ENCODE assay signal across 9 cellular contexts in the genomic region with DNA sequence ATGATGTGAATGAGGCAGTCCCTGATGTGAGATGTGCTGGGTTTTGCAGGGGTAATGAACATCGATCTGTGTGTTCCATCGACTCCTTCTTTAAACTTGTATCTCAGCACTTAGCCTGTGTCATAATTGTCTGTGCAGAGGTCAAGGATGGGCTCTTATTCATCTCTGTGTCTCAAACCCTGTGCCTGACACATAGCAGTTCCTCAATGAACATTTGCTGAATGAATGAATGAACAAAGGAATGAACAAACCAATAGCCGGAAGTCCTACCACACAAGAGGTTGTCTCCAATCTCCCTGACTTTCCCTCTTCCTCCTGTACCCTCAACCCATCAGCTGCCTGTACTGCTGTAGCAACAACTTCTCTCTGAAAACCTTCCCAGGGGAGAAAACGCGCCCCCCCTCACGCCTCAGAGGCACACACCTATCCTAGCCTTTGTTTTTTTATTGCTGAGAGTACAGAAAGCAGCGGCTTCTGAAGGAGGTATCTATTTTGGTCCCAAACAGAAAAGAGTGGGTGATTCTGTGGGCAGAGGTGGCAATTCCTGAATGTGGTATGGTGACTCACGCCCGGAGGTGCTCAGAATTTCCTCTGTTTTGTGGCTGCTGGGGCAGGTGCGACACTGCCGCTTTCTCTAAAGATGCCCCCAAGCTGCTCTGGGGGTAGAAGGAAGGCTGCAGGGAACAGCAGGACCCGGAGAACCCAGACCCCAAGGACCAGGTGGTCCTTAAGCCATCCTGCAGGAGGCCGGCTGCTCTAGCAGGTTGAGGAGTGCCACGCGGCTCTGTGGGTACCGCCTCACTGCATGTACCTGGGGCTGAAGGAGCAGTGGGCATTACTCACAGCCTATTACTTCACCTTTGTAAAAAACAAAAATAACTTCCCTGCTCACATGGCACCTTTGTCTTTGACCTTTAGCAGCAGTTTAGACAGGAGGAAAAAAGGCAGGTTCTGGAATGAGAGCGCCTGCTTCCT. TPM values are rescaled to one million over a fixed set of nuclear protein-coding genes. Genes with fewer than 3 reads are reported as not detected.
DNase-seq lines count a peak whose midpoint lies in the region; ATAC-seq and TF ChIP-seq lines count a peak whose summit lies in the region.
"Had no signal": no experiment of that assay in that cellular context is flagged by ENCODE, and none has a peak within 500 bp of the region (broad histone marks: within the 10 kb centered on the region; RNA-seq: fewer than 3 reads in every experiment).

No MANE protein-coding gene starts in this region.

- H3K27ac Mint-ChIP-seq in Calu3 (ENCODE audit: unreplicated experiment), result peak overlapping the region; percentile 68
- H3K27ac Mint-ChIP-seq in stimulated activated naive CD8-positive, alpha-beta T cell treated with anti-CD3 and anti-CD28 coated beads, Interleukin-15, Interleukin-2, amounts not matched to agents 100 ng/mL and 50 ng/mL, for 24 hours, result peak overlapping the region; percentile 98
- no peak overlapping the region for H3K27ac Mint-ChIP-seq in nephron progenitor cell

- no TSS peak for BruUV-seq in Calu3 (replicated peaks; lab: Mats Ljungman, UMichigan)

- TF ChIP-seq CTCF in Calu3 (IDR thresholded peaks at IDR 0.05; ENCODE audit: unreplicated experiment) (no peak), nephron progenitor cell (IDR thresholded peaks at IDR 0.05) (no peak)

- no peaks in the 10 kb centered on the region; the same call in 1 of the 2 replicates for H3K27me3 ChIP-seq in MG63

- H3K36me3 ChIP-seq in MG63, result no peaks in the 10 kb centered on the region

- H3K4me3 ChIP-seq in MG63, result no peak overlapping the region

- H3K4me3 Mint-ChIP-seq in Calu3 (ENCODE audit: low read depth, unreplicated experiment) (peak overlapping the region; percentile 59), nephron progenitor cell (no peak overlapping the region)
- H3K4me3 Mint-ChIP-seq in stimulated activated naive CD8-positive, alpha-beta T cell treated with anti-CD3 and anti-CD28 coated beads, Interleukin-15, Interleukin-2, amounts not matched to agents 100 ng/mL and 50 ng/mL, for 24 hours, result peak overlapping the region; percentile 85
- H3K4me3 Mint-ChIP-seq: neural crest cell had no signal

- no peaks in the 10 kb centered on the region for H3K9me3 ChIP-seq in MG63

- H3K36me3 Mint-ChIP-seq in Calu3 (ENCODE audit: insufficient read depth, unreplicated experiment) (peaks cover 10% of the 10 kb centered on the region), nephron progenitor cell (ENCODE audit: low read depth) (no peaks in the 10 kb centered on the region)
- H3K36me3 Mint-ChIP-seq in stimulated activated naive CD8-positive, alpha-beta T cell treated with anti-CD3 and anti-CD28 coated beads, Interleukin-15, Interleukin-2, amounts not matched to agents 100 ng/mL and 50 ng/mL, for 24 hours (ENCODE audit: low read depth), result peaks cover 85% of the 10 kb centered on the region

- no peaks in the 10 kb centered on the region for H3K9me3 Mint-ChIP-seq in Calu3 (ENCODE audit: low read depth, unreplicated experiment)
- H3K9me3 Mint-ChIP-seq in stimulated activated naive CD8-positive, alpha-beta T cell treated with anti-CD3 and anti-CD28 coated beads, Interleukin-15, Interleukin-2, amounts not matched to agents 100 ng/mL and 50 ng/mL, for 24 hours, result no peaks in the 10 kb centered on the region
- H3K9me3 Mint-ChIP-seq in nephron progenitor cell, result no peaks in the 10 kb centered on the region
- H3K9me3 Mint-ChIP-seq: neural crest cell had no signal

- CTCF ChIA-PET in Calu3 (lab: Charles Lee), result interaction anchor here (0.9 to 1.1 kb wide), 3 partner anchors 12 to 349 kb away, joined by 3 to 6 read pairs (median 3); no protein-coding TSS in a partner anchor

- H3K27me3 Mint-ChIP-seq in Calu3 (ENCODE audit: unreplicated experiment) (peaks cover 39% of the 10 kb centered on the region), nephron progenitor cell (ENCODE audit: low read depth, poor library complexity) (peaks cover 49% of the 10 kb centered on the region)
- no peaks in the 10 kb centered on the region for H3K27me3 Mint-ChIP-seq in stimulated activated naive CD8-positive, alpha-beta T cell treated with anti-CD3 and anti-CD28 coated beads, Interleukin-15, Interleukin-2, amounts not matched to agents 100 ng/mL and 50 ng/mL, for 24 hours

- H3K4me1 Mint-ChIP-seq in Calu3 (ENCODE audit: low read depth, unreplicated experiment) (peaks cover 40% of the 10 kb centered on the region), nephron progenitor cell (peaks cover 33% of the 10 kb centered on the region)
- peaks cover 94% of the 10 kb centered on the region for H3K4me1 Mint-ChIP-seq in stimulated activated naive CD8-positive, alpha-beta T cell treated with anti-CD3 and anti-CD28 coated beads, Interleukin-15, Interleukin-2, amounts not matched to agents 100 ng/mL and 50 ng/mL, for 24 hours (ENCODE audit: low read depth)
- H3K4me1 Mint-ChIP-seq: neural crest cell had no signal

- ATAC-seq in HG03175 (IDR thresholded peaks at IDR 0.05; ENCODE audit: unreplicated experiment) (peak; percentile 22), HG03571 (IDR thresholded peaks at IDR 0.05; ENCODE audit: unreplicated experiment) (no peak)

- DNase-seq in Calu3 (peak; percentile 52), kidney tubule cell (ENCODE audit: low spot score) (peak; percentile 60), MG63 (no peak), nephron progenitor cell (no peak)
- peak; percentile 70 to 80 for DNase-seq in activated CD8-positive, alpha-beta memory T cell treated with anti-CD3 and anti-CD28 coated beads for 4 hours (ENCODE audit: low read depth in 2 of 2)

- intact Hi-C loops in Calu3 (cut with micrococcal nuclease; ENCODE audit: unreplicated experiment), result no loop called here

RNA-seq across cellular contexts. Expression of gene IL2RA, which starts 9.6 kb away (rescaled TPM):
- not detected in 2 replicates for total RNA-seq in Calu3 (2022)
- not detected in 2 replicates for total RNA-seq in MG63 (2014; rRNA removed; shearing (Covaris generic); ENCODE audit: low replicate concordance)
- total RNA-seq: neural crest cell had no signal

RNA-seq across cellular contexts. Expression of gene RBM17, which starts 36.3 kb away (rescaled TPM):
- total RNA-seq in Calu3 (2022), result 133 and 139 TPM in 2 replicates
- 27.2 and 99.9 TPM in 2 replicates for total RNA-seq in MG63 (2014; rRNA removed; shearing (Covaris generic); ENCODE audit: low replicate concordance)

Comparison
In these comparisons a context has a peak if more than half of its experiments do, and no peak if none do; other contexts are left out.
1. DNase-seq: peak in Calu3 (single experiment), activated CD8-positive, alpha-beta memory T cell treated with anti-CD3 and anti-CD28 coated beads for 4 hours (2 of 2) and kidney tubule cell (single experiment); none in MG63 (single experiment) and nephron progenitor cell (single experiment).